In the genomic region with DNA sequence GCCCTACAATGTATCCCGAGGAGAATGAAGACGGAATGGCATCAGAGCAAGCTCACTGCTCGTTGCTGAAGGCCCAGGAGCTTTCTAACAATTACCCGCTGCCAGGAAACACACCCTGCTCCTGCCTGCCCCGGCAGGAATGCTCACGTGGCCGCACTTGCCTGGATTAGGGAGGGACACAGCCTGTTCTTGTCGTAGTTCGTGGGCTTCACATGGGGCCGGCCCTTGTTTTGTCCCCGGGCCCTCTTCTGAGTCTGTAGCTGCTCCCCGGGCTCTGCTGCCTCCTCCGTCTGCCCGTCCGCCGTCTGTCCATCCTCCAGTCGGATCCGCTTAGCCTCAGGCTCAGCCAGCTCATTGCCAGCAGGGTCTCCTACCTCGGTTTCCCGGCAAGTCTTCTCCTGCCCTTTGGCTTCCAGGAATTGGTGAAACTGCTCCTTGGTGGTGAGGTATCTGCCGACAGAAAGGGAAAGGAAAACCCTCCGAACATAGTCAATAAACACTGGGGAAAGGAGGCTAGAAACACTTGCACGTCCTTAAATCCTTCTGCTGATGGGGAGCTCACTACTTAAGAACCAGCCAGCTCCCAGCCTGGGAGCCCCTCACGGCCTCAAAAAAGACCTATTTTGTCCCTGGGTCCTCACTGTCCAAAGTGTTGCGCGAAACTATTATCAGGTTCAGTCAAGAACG, we compare ENCODE assay signal across 8 cellular contexts. TPM values are rescaled to one million over a fixed set of nuclear protein-coding genes. Genes with fewer than 3 reads are reported as not detected.
DNase-seq lines count a peak whose midpoint lies in the region; ATAC-seq and TF ChIP-seq lines count a peak whose summit lies in the region.

No MANE protein-coding gene starts in this region.

- H3K27ac ChIP-seq in lung (ENCODE audit: low read depth in 1 of 2, low read length in 1 of 2) = peak overlapping the region in 1 of 2 donors; percentile 98
- H3K27ac ChIP-seq in tibial nerve = peak overlapping the region; percentile 94 to 98 (median 96)

- H3K9me3 Mint-ChIP-seq in activated naive CD4-positive, alpha-beta T cell treated with anti-CD3 and anti-CD28 coated beads for 36 hours = no peaks in the 10 kb centered on the region
- H3K9me3 Mint-ChIP-seq in brain = peaks cover 0 to 8% (median 6%) of the 10 kb centered on the region in 5 experiments

- H3K4me1 Mint-ChIP-seq in activated naive CD4-positive, alpha-beta T cell treated with anti-CD3 and anti-CD28 coated beads for 36 hours (ENCODE audit: low read depth) = peaks cover 13% of the 10 kb centered on the region
- peaks cover 16% of the 10 kb centered on the region for H3K4me1 Mint-ChIP-seq in brain

- TF ChIP-seq CTCF in brain (conservative IDR thresholded peaks at IDR 0.05) = no peak
- no peak for TF ChIP-seq CTCF in lung (IDR thresholded peaks at IDR 0.05; ENCODE audit: control extremely low read depth, extremely low read depth)
- no peak for TF ChIP-seq CTCF in tibial nerve (IDR thresholded peaks at IDR 0.05)

- no peak for DNase-seq in activated naive CD4-positive, alpha-beta T cell treated with anti-CD3 and anti-CD28 coated beads for 36 hours
- DNase-seq in activated naive CD4-positive, alpha-beta T cell treated with Interleukin-2 at 50 U/mL for 16 hours = no peak
- DNase-seq in lung (ENCODE audit: low spot score) (no peak), tibial nerve (ENCODE audit: low spot score in 2 of 2) (no peak), NCI-H526 treated with DMSO at 0.1 percent for 48 hours (lab: John Stamatoyannopoulos, UW) (no peak), NCI-H2196 treated with DMSO at 0.1 percent for 48 hours (lab: John Stamatoyannopoulos, UW; ENCODE audit: unreplicated experiment) (no peak), islet precursor cell (no peak)

- ATAC-seq in lung (ENCODE audit: insufficient read depth, low FRiP score) = no peak

- no peaks in the 10 kb centered on the region for H3K27me3 Mint-ChIP-seq in activated naive CD4-positive, alpha-beta T cell treated with anti-CD3 and anti-CD28 coated beads for 36 hours (ENCODE audit: low read depth)
- H3K27me3 Mint-ChIP-seq in brain = peaks cover 5% of the 10 kb centered on the region

- no peak for TF ChIP-seq EP300 in tibial nerve (IDR thresholded peaks at IDR 0.05)

- H3K4me3 ChIP-seq in lung = peak overlapping the region; percentile 83
- peak overlapping the region; percentile 63 to 86 (median 78) for H3K4me3 ChIP-seq in tibial nerve

- H3K9me3 ChIP-seq in lung (ENCODE audit: control insufficient read depth in 2 of 2, insufficient read depth in 1 of 2, low read length in 1 of 2) (peaks cover 0 to 2% of the 10 kb centered on the region in 2 donors), tibial nerve (no peaks in the 10 kb centered on the region)

- H3K36me3 Mint-ChIP-seq in activated naive CD4-positive, alpha-beta T cell treated with anti-CD3 and anti-CD28 coated beads for 36 hours (ENCODE audit: low read depth) = peaks cover 29% of the 10 kb centered on the region
- H3K36me3 Mint-ChIP-seq in brain = peaks cover 34% of the 10 kb centered on the region

- H3K4me3 Mint-ChIP-seq in activated naive CD4-positive, alpha-beta T cell treated with anti-CD3 and anti-CD28 coated beads for 36 hours = peak overlapping the region; percentile 100
- peak overlapping the region; percentile 95 to 100 (median 98) for H3K4me3 Mint-ChIP-seq in brain

- WGBS in lung, 2 donors = 79 to 82% methylated on average over 27 of the region's 27 CpGs
- WGBS in tibial nerve, 2 donors = 73 to 80% methylated on average over 27 of the region's 27 CpGs

- H3K27me3 ChIP-seq in lung (ENCODE audit: control insufficient read depth, insufficient read depth) (no peaks in the 10 kb centered on the region), tibial nerve (no peaks in the 10 kb centered on the region)

- CTCF ChIA-PET in activated naive CD4-positive, alpha-beta T cell treated with anti-CD3 and anti-CD28 coated beads for 36 hours (lab: Charles Lee) = interaction anchor here (0.7 to 2.1 kb wide), 2 partner anchors 14 to 16 kb away, joined by 5 to 16 read pairs; partner anchors contain the start of gene NRTN

- no peak for TF ChIP-seq POLR2A in tibial nerve (IDR thresholded peaks at IDR 0.05)

- H3K4me1 ChIP-seq in lung (ENCODE audit: control insufficient read depth in 2 of 2, insufficient read depth in 2 of 2, low read length in 2 of 2) (peaks cover 0 to 6% of the 10 kb centered on the region in 2 donors), tibial nerve (peaks cover 0 to 9% (median 2%) of the 10 kb centered on the region in 4 donors)

- intact Hi-C loops in activated naive CD4-positive, alpha-beta T cell treated with anti-CD3 and anti-CD28 coated beads for 36 hours (cut with micrococcal nuclease) = loop anchor here (1.0 to 10.0 kb wide), 11 partner anchors 70 to 999 kb away; partner anchors contain the start of genes CATSPERD, CLPP, FEM1A and LONP1

- peaks cover 13 to 49% of the 10 kb centered on the region in 2 donors for H3K36me3 ChIP-seq in lung (ENCODE audit: control insufficient read depth in 2 of 2, insufficient read depth in 2 of 2, low read length in 2 of 2)
- H3K36me3 ChIP-seq in tibial nerve = peaks cover 3 to 50% (median 21%) of the 10 kb centered on the region in 3 donors

- H3K27ac Mint-ChIP-seq in activated naive CD4-positive, alpha-beta T cell treated with anti-CD3 and anti-CD28 coated beads for 36 hours = peak overlapping the region; percentile 100
- H3K27ac Mint-ChIP-seq in brain = peak overlapping the region; percentile 100

RNA-seq across cellular contexts. Expression of gene DUS3L, which starts 0.9 kb away (rescaled TPM):
- total RNA-seq in activated naive CD4-positive, alpha-beta T cell treated with anti-CD3 and anti-CD28 coated beads for 36 hours = 10 to 100 TPM; 43.1 to 45.2 TPM
- polyA plus RNA-seq in brain (ENCODE audit: insufficient read depth, low read depth, low replicate concordance) = 21.4 TPM
- 10 to 100 TPM; 18.5 to 47.0 TPM for total RNA-seq in lung
- polyA plus RNA-seq in lung = 10 to 100 TPM; 32.7 to 40.8 TPM
- 10 to 100 TPM; 33.2 to 75.9 (median 54.2) TPM for total RNA-seq in tibial nerve

RNA-seq across cellular contexts. Expression of gene PRR22, which starts 5.5 kb away (rescaled TPM):
- 1 to 10 TPM; 1.1 to 1.5 TPM for total RNA-seq in activated naive CD4-positive, alpha-beta T cell treated with anti-CD3 and anti-CD28 coated beads for 36 hours
- polyA plus RNA-seq in brain (ENCODE audit: insufficient read depth, low read depth, low replicate concordance) (1.3 TPM), lung (1 to 10 TPM; 2.6 to 6.8 TPM)
- total RNA-seq in lung (1 to 10 TPM in 1 of 2 donors, under 1 TPM in 1; 0.20 to 6.1 TPM), tibial nerve (1 to 10 TPM in 3 of 4 donors, under 1 TPM in 1; 0.66 to 6.3 (median 2.3) TPM)

RNA-seq across cellular contexts. Expression of gene NRTN, which starts 14.8 kb away (rescaled TPM):
- total RNA-seq in activated naive CD4-positive, alpha-beta T cell treated with anti-CD3 and anti-CD28 coated beads for 36 hours = under 1 TPM; 0.38 to 0.42 TPM
- polyA plus RNA-seq in brain (ENCODE audit: insufficient read depth, low read depth, low replicate concordance) = 20.5 TPM
- total RNA-seq in lung = 1 to 10 TPM in 1 of 2 donors, under 1 TPM in 1; 0.23 to 3.3 TPM
- 1 to 10 TPM; 1.2 to 1.7 TPM for polyA plus RNA-seq in lung
- total RNA-seq in tibial nerve = not detected

RNA-seq across cellular contexts. Expression of gene FUT6, which starts 49.5 kb away (rescaled TPM):
- not detected for total RNA-seq in activated naive CD4-positive, alpha-beta T cell treated with anti-CD3 and anti-CD28 coated beads for 36 hours
- not detected for polyA plus RNA-seq in brain (ENCODE audit: insufficient read depth, low read depth, low replicate concordance)
- 1 to 10 TPM in 1 of 2 donors, not detected in 1; 1.9 TPM for total RNA-seq in lung
- polyA plus RNA-seq in lung = 1 to 10 TPM in 1 of 2 donors, under 1 TPM in 1; 0.67 to 2.6 TPM
- total RNA-seq in tibial nerve = not detected
